34 cellular contexts compared by ENCODE assay signal in the genomic region with DNA sequence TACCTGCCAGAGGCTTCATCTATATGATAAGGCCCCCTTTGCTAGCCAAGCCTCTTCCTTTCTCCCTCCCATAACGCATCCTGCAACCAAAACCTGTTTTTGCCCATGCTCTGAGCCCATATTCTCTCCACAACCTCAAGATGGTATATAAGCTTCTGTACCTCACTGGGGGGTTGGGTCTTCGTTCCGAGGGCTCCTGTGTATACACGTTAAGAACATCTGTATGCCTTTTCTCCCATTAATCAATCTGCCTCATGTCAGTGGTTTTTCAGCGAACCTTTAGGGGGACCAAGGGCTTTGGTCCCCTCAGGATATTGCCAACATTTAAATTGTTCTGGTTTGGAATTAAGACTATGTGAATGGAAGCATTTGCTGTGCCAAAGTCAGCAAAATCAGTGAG.
"Had no signal": no experiment of that assay in that cellular context is flagged by ENCODE, and none has a peak within 500 bp of the region (broad histone marks: within the 10 kb centered on the region; RNA-seq: fewer than 3 reads in every experiment).

No MANE protein-coding gene starts in this region.

- H3K4me3 ChIP-seq: gastrocnemius medialis, heart left ventricle had no signal

- FAIRE-seq: astrocyte, bronchial epithelial cell, colon, endometrium, endothelial cell of umbilical vein had no signal

- H3K27ac ChIP-seq: brain microvascular endothelial cell, epithelial cell of prostate, foreskin keratinocyte, gastrocnemius medialis, heart left ventricle had no signal

- H3K4me1 Mint-ChIP-seq: activated CD4-positive, alpha-beta memory T cell treated with anti-CD3 and anti-CD28 coated beads, Interleukin-2, amount 10 ng/mL, durations not matched to agents 7 days and 5 days; activated CD4-positive, alpha-beta T cell treated with anti-CD3 and anti-CD28 coated beads for 36 hours; activated CD4-positive, alpha-beta T cell treated with anti-CD3 and anti-CD28 coated beads, Interleukin-2, amount 10 ng/mL, durations not matched to agents 24 days and 14 days; activated T-helper 17 cell treated with anti-CD3 and anti-CD28 coated beads, Interleukin-2, amount 50 U/mL, for 72 hours; T-cell had no signal

- H3K4me3 Mint-ChIP-seq: activated CD4-positive, alpha-beta memory T cell treated with anti-CD3 and anti-CD28 coated beads, Interleukin-2, amount 10 ng/mL, durations not matched to agents 7 days and 5 days; activated CD4-positive, alpha-beta T cell treated with anti-CD3 and anti-CD28 coated beads for 36 hours; activated CD4-positive, alpha-beta T cell treated with anti-CD3 and anti-CD28 coated beads, Interleukin-2, amount 10 ng/mL, durations not matched to agents 24 days and 14 days; activated naive CD8-positive, alpha-beta T cell; activated T-cell treated with anti-CD3 and anti-CD28 coated beads, Interleukin-2, amount 50 U/mL, for 24 hours; activated T-cell treated with anti-CD3 and anti-CD28 coated beads, Interleukin-2, amount 50 U/mL, for 72 hours; activated T-helper 17 cell treated with anti-CD3 and anti-CD28 coated beads, Interleukin-2, amount 50 U/mL, for 72 hours; effector memory CD8-positive, alpha-beta T cell; T-cell; T-helper 1 cell treated with Interleukin-12 subunit alpha and Interleukin-12 subunit beta and Interleukin-4 antibody, amounts not matched to agents 30 μg/mL and 1 μg/mL, for 36 hours had no signal

- H3K36me3 ChIP-seq: brain microvascular endothelial cell, gastrocnemius medialis, heart left ventricle had no signal

- H3K36me3 Mint-ChIP-seq: activated naive CD8-positive, alpha-beta T cell; T-cell had no signal

- H3K27ac Mint-ChIP-seq: activated CD4-positive, alpha-beta memory T cell treated with anti-CD3 and anti-CD28 coated beads, Interleukin-2, amount 10 ng/mL, durations not matched to agents 7 days and 5 days; activated CD4-positive, alpha-beta T cell treated with anti-CD3 and anti-CD28 coated beads for 36 hours; activated CD4-positive, alpha-beta T cell treated with anti-CD3 and anti-CD28 coated beads, Interleukin-2, amount 10 ng/mL, durations not matched to agents 24 days and 14 days; activated naive CD8-positive, alpha-beta T cell; activated T-cell treated with anti-CD3 and anti-CD28 coated beads, Interleukin-2, amount 50 U/mL, for 24 hours; activated T-cell treated with anti-CD3 and anti-CD28 coated beads, Interleukin-2, amount 50 U/mL, for 72 hours; activated T-helper 17 cell treated with anti-CD3 and anti-CD28 coated beads, Interleukin-2, amount 50 U/mL, for 72 hours; effector memory CD8-positive, alpha-beta T cell; T-cell; T-helper 1 cell treated with Interleukin-12 subunit alpha and Interleukin-12 subunit beta and Interleukin-4 antibody, amounts not matched to agents 30 μg/mL and 1 μg/mL, for 36 hours had no signal

- H3K4me1 ChIP-seq: foreskin keratinocyte, gastrocnemius medialis, heart left ventricle had no signal

- H3K27me3 ChIP-seq: brain microvascular endothelial cell, foreskin keratinocyte, gastrocnemius medialis, heart left ventricle had no signal

- H3K27me3 Mint-ChIP-seq: activated CD4-positive, alpha-beta memory T cell treated with anti-CD3 and anti-CD28 coated beads, Interleukin-2, amount 10 ng/mL, durations not matched to agents 7 days and 5 days; activated CD4-positive, alpha-beta T cell treated with anti-CD3 and anti-CD28 coated beads for 36 hours; activated CD4-positive, alpha-beta T cell treated with anti-CD3 and anti-CD28 coated beads, Interleukin-2, amount 10 ng/mL, durations not matched to agents 24 days and 14 days; activated naive CD8-positive, alpha-beta T cell; activated T-helper 17 cell treated with anti-CD3 and anti-CD28 coated beads, Interleukin-2, amount 50 U/mL, for 72 hours; effector memory CD8-positive, alpha-beta T cell; T-cell had no signal

- H3K9me3 Mint-ChIP-seq: activated CD4-positive, alpha-beta memory T cell treated with anti-CD3 and anti-CD28 coated beads, Interleukin-2, amount 10 ng/mL, durations not matched to agents 7 days and 5 days; activated CD4-positive, alpha-beta T cell treated with anti-CD3 and anti-CD28 coated beads, Interleukin-2, amount 10 ng/mL, durations not matched to agents 24 days and 14 days; activated T-cell treated with anti-CD3 and anti-CD28 coated beads, Interleukin-2, amount 50 U/mL, for 24 hours; activated T-cell treated with anti-CD3 and anti-CD28 coated beads, Interleukin-2, amount 50 U/mL, for 72 hours; activated T-helper 17 cell treated with anti-CD3 and anti-CD28 coated beads, Interleukin-2, amount 50 U/mL, for 72 hours; effector memory CD8-positive, alpha-beta T cell; T-cell; T-helper 1 cell treated with Interleukin-12 subunit alpha and Interleukin-12 subunit beta and Interleukin-4 antibody, amounts not matched to agents 30 μg/mL and 1 μg/mL, for 36 hours had no signal

- ATAC-seq: activated CD4-positive, alpha-beta T cell treated with anti-CD3 and anti-CD28 coated beads for 36 hours; activated T-cell treated with anti-CD3 and anti-CD28 coated beads, Interleukin-2, amount 50 U/mL, for 72 hours; activated T-helper 17 cell treated with anti-CD3 and anti-CD28 coated beads, Interleukin-2, amount 50 U/mL, for 72 hours; effector memory CD8-positive, alpha-beta T cell; foreskin keratinocyte; gastrocnemius medialis; heart left ventricle had no signal

- H3K9me3 ChIP-seq: gastrocnemius medialis, heart left ventricle had no signal

- DNase-seq: activated CD4-positive, alpha-beta memory T cell treated with anti-CD3 and anti-CD28 coated beads, Interleukin-2, amount 10 ng/mL, durations not matched to agents 7 days and 5 days; activated CD4-positive, alpha-beta T cell treated with anti-CD3 and anti-CD28 coated beads for 36 hours; activated CD4-positive, alpha-beta T cell treated with anti-CD3 and anti-CD28 coated beads, Interleukin-2, amount 10 ng/mL, durations not matched to agents 24 days and 14 days; activated CD4-positive, CD25-positive, alpha-beta regulatory T cell; activated CD4-positive, CD25-positive, alpha-beta regulatory T cell treated with anti-CD3 and anti-CD28 coated beads, Interleukin-2, amount 50 U/mL, for 72 hours; activated CD8-positive, alpha-beta memory T cell treated with anti-CD3 and anti-CD28 coated beads, Interleukin-2, amount 50 U/mL, for 48 hours; activated effector memory CD4-positive, alpha-beta T cell treated with Interleukin-2 at 50 U/mL for 16 hours; activated gamma-delta T cell treated with Interleukin-2 at 50 U/mL for 16 hours; activated naive CD4-positive, alpha-beta T cell treated with anti-CD3 and anti-CD28 coated beads, Interleukin-2, amount 50 U/mL, for 16 hours; activated naive CD4-positive, alpha-beta T cell treated with Interleukin-2 at 50 U/mL for 16 hours; activated T-cell treated with anti-CD3 and anti-CD28 coated beads for 4 hours; activated T-cell treated with anti-CD3 and anti-CD28 coated beads, Interleukin-2, amount 50 U/mL, for 24 hours; activated T-cell treated with anti-CD3 and anti-CD28 coated beads, Interleukin-2, amount 50 U/mL, for 72 hours; amniotic stem cell; anterior cingulate cortex; brain microvascular endothelial cell; cortex of kidney; dermis blood vessel endothelial cell; effector CD4-positive, alpha-beta T cell; effector memory CD8-positive, alpha-beta T cell; foreskin keratinocyte; gastrocnemius medialis; glutamatergic neuron; heart left ventricle; T-cell had no signal
